Comparison of ENCODE assay signal across 1 cellular context in the genomic region with DNA sequence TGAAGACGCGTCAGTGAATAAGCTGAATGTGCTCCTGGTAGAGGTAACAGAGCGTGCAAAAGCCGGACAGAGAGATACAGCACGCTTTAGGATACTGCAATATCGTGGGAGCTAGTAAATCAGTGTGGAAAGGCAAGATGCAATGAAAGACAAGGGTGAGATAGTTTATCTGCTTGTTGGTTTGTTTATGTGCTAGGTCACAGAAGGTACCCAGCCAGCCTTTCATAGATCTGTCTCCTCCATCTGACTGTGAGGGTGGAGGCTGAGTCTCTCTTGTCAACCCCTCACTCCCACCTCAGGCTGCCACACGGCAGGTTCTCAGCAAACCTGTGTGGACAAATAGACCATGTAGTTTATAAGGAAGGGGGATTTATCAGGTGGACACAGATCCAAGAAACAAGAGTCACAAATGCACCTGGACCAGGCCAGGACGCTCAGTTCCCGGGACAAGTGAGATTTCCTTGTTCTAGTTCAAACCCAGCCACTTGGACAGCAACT.
TF ChIP-seq lines count a peak whose summit lies in the region.

No MANE protein-coding gene starts in this region.

TF ChIP-seq in neural cell, 6 proteins besides CTCF, POLR2A, EP300 and RAD21 (continued from another document):
- no peak for TF ChIP-seq REST (IDR thresholded peaks at IDR 0.05; ENCODE audit: borderline replicate concordance)
TF ChIP-seq in neural cell: peak in this region for 0.
